9 cellular contexts compared by ENCODE assay signal in the genomic region with DNA sequence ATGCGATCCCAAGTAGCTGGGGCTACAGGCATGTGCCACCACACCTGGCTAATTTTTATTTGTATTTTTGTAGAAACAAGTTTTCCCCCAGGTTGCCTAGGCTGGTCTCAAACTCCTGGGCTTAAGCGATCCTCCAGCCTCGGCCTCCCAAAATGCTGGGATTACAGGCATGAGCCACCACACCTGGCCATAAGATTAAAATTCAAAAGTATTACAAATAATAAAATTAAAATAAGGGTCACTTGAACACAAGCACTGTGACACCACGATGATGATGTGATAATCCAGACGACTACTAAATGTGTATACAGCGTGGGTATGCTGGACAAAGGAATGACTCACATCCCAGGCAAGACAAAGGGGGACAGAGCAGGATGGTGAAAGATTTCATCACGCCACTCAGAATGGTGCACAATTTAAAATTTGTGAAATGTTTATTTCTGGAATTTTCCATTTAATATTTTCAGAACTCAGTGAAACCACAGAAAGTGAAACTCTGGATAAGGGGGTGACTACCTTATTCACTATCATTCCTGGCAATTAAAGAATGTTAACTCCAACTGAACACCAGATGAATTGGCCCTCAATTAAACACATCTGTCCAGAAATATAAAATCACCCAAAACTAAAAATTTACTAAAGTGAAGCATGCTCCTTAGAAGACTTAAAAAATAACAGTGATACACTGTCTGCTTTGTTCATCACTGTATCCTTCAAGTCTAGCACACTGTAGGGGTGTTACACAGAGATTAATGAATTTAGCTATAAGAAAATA. TPM values are rescaled to one million over a fixed set of nuclear protein-coding genes. Genes with fewer than 3 reads are reported as not detected.
DNase-seq lines count a peak whose midpoint lies in the region; TF ChIP-seq lines count a peak whose summit lies in the region.
"Had no signal": no experiment of that assay in that cellular context is flagged by ENCODE, and none has a peak within 500 bp of the region (broad histone marks: within the 10 kb centered on the region; RNA-seq: fewer than 3 reads in every experiment).

No MANE protein-coding gene starts in this region.

- H3K4me3 ChIP-seq in SK-N-SH (ENCODE audit: low read depth in 2 of 2, low read length in 1 of 2): peak overlapping the region in 1 of 2 experiments; percentile 25; a peak in 1 of 4 replicates
- no peak overlapping the region for H3K4me3 ChIP-seq in fibroblast of mammary gland (ENCODE audit: control insufficient read depth, low read depth, low read length)

- no peak overlapping the region for H2AFZ ChIP-seq in SK-N-SH (ENCODE audit: low read depth)

- no peaks in the 10 kb centered on the region for H3K9me2 ChIP-seq in SK-N-SH

- no peaks in the 10 kb centered on the region for H3K9me3 Mint-ChIP-seq in activated CD4-positive, alpha-beta T cell treated with anti-CD3 and anti-CD28 coated beads, Interleukin-2, amount 10 ng/mL, durations not matched to agents 24 days and 14 days

- no peaks in the 10 kb centered on the region for H3K27me3 Mint-ChIP-seq in activated CD4-positive, alpha-beta T cell treated with anti-CD3 and anti-CD28 coated beads, Interleukin-2, amount 10 ng/mL, durations not matched to agents 24 days and 14 days

- peak overlapping the region; percentile 41 for H3K4me2 ChIP-seq in SK-N-SH

- peak overlapping the region; percentile 52; the same call in 1 of the 2 replicates for H3K9ac ChIP-seq in SK-N-SH

- peaks cover 54% of the 10 kb centered on the region for H3K4me1 Mint-ChIP-seq in activated CD4-positive, alpha-beta T cell treated with anti-CD3 and anti-CD28 coated beads, Interleukin-2, amount 10 ng/mL, durations not matched to agents 24 days and 14 days

- peaks cover 23 to 37% of the 10 kb centered on the region in 2 experiments; a peak in 3 of 4 replicates for H3K4me1 ChIP-seq in SK-N-SH (ENCODE audit: control insufficient read depth in 1 of 2, insufficient read depth in 2 of 2, low read depth in 1 of 2, low read length in 1 of 2)

- H4K20me1 ChIP-seq in SK-N-SH (ENCODE audit: insufficient read depth): peaks cover 38% of the 10 kb centered on the region

- no peaks in the 10 kb centered on the region for H3K27me3 ChIP-seq in SK-N-SH (ENCODE audit: insufficient read depth)

- peaks cover 98% of the 10 kb centered on the region for H3K79me2 ChIP-seq in SK-N-SH (ENCODE audit: insufficient read depth)

- TF ChIP-seq CTCF in SK-N-SH (IDR thresholded peaks at IDR 0.05) (no peak), fibroblast of mammary gland (conservative IDR thresholded peaks at IDR 0.05; ENCODE audit: control insufficient read depth, insufficient read depth, low read depth, low read length) (no peak)

- POLR2A ChIA-PET in SK-N-SH (lab: Yijun Ruan, JAX): no interaction called here

- H3F3A ChIP-seq in SK-N-SH (replicated peaks; ENCODE audit: insufficient read depth): peaks cover 17% of the 10 kb centered on the region

- CTCF ChIA-PET in SK-N-SH (lab: Yijun Ruan, JAX): interaction anchor here (2.1 kb wide), 1 partner anchor 12 kb away, joined by 6 read pairs; no protein-coding TSS in a partner anchor

- no peak for TF ChIP-seq RAD21 in SK-N-SH (IDR thresholded peaks at IDR 0.05; ENCODE audit: low read length)

- no peak overlapping the region for H3K4me3 Mint-ChIP-seq in activated CD4-positive, alpha-beta T cell treated with anti-CD3 and anti-CD28 coated beads, Interleukin-2, amount 10 ng/mL, durations not matched to agents 24 days and 14 days

- intact Hi-C loops in activated CD4-positive, alpha-beta T cell treated with anti-CD3 and anti-CD28 coated beads, Interleukin-2, amount 10 ng/mL, durations not matched to agents 24 days and 14 days (cut with micrococcal nuclease): no loop called here

- peaks cover 8% of the 10 kb centered on the region for H3K36me3 Mint-ChIP-seq in activated CD4-positive, alpha-beta T cell treated with anti-CD3 and anti-CD28 coated beads, Interleukin-2, amount 10 ng/mL, durations not matched to agents 24 days and 14 days (ENCODE audit: low read depth)

- H3K9me3 ChIP-seq in SK-N-SH: no peaks in the 10 kb centered on the region

- H3K36me3 ChIP-seq in SK-N-SH (replicated peaks in 1 of 2; ENCODE audit: control insufficient read depth in 1 of 2, insufficient read depth in 2 of 2, low read length in 1 of 2): no peaks in the 10 kb centered on the region

- no peak; a peak in 1 of 4 replicates for TF ChIP-seq EP300 in SK-N-SH (IDR thresholded peaks at IDR 0.05; ENCODE audit: borderline replicate concordance in 1 of 2, low read depth in 1 of 2, low read length in 1 of 2)

- peak overlapping the region; percentile 29 to 80 for H3K27ac ChIP-seq in SK-N-SH (ENCODE audit: low read depth in 2 of 2, low read length in 1 of 2)

- H3K27ac Mint-ChIP-seq in activated CD4-positive, alpha-beta T cell treated with anti-CD3 and anti-CD28 coated beads, Interleukin-2, amount 10 ng/mL, durations not matched to agents 24 days and 14 days: peak overlapping the region; percentile 17

- no peak for DNase-seq in activated CD4-positive, alpha-beta T cell treated with anti-CD3 and anti-CD28 coated beads, Interleukin-2, amount 10 ng/mL, durations not matched to agents 24 days and 14 days
- no peak for DNase-seq in activated CD4-positive, alpha-beta T cell treated with anti-CD3 and anti-CD28 coated beads for 4 hours
- DNase-seq in SK-N-SH (no peak), fibroblast of mammary gland (ENCODE audit: low read depth) (peak; percentile 80), stromal cell of bone marrow (ENCODE audit: low read depth) (peak; percentile 36), GM19238 (ENCODE audit: insufficient read length, low spot score) (no peak), cortex of kidney (lab: John Stamatoyannopoulos, UW) (no peak)
- DNase-seq in activated CD8-positive, alpha-beta memory T cell treated with anti-CD3 and anti-CD28 coated beads for 24 hours: no peak
- DNase-seq: amniotic stem cell had no signal

- WGBS in SK-N-SH (ENCODE audit: low lambda C conversion rate): 35% methylated on average over 7 of the region's 7 CpGs

TF ChIP-seq in SK-N-SH, 30 proteins besides CTCF, POLR2A, EP300 and RAD21:
- TF ChIP-seq TCF12 (IDR thresholded peaks at IDR 0.05) (peak; percentile 33; the same call in 1 of the 2 replicates), GABPA (IDR thresholded peaks at IDR 0.05; ENCODE audit: low read depth) (no peak), TEAD4 (IDR thresholded peaks at IDR 0.05; ENCODE audit: borderline replicate concordance, insufficient read depth) (0 out of 2 replicates have a peak, but pooled peaks have one; percentile 20), TAF1 (IDR thresholded peaks at IDR 0.05; ENCODE audit: borderline replicate concordance, low read depth, low read length) (no peak), NFIC (IDR thresholded peaks at IDR 0.05; ENCODE audit: borderline replicate concordance) (no peak), FOSL2 (IDR thresholded peaks at IDR 0.05; ENCODE audit: borderline replicate concordance, low read depth) (peak; percentile 77; the same call in 1 of the 2 replicates), POLR2AphosphoS5 (IDR thresholded peaks at IDR 0.05; ENCODE audit: low read depth, low read length) (peak; percentile 23; the same call in 1 of the 2 replicates), MAX (IDR thresholded peaks at IDR 0.05; ENCODE audit: low read depth) (no peak), JUND (IDR thresholded peaks at IDR 0.05) (peak; percentile 62)
- TF ChIP-seq, protein P1, sequence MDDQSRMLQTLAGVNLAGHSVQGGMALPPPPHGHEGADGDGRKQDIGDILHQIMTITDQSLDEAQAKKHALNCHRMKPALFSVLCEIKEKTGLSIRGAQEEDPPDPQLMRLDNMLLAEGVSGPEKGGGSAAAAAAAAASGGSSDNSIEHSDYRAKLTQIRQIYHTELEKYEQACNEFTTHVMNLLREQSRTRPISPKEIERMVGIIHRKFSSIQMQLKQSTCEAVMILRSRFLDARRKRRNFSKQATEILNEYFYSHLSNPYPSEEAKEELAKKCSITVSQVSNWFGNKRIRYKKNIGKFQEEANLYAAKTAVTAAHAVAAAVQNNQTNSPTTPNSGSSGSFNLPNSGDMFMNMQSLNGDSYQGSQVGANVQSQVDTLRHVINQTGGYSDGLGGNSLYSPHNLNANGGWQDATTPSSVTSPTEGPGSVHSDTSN (IDR thresholded peaks at IDR 0.05): peak; percentile 33; the same call in 1 of the 2 replicates
- TF ChIP-seq, protein P2, sequence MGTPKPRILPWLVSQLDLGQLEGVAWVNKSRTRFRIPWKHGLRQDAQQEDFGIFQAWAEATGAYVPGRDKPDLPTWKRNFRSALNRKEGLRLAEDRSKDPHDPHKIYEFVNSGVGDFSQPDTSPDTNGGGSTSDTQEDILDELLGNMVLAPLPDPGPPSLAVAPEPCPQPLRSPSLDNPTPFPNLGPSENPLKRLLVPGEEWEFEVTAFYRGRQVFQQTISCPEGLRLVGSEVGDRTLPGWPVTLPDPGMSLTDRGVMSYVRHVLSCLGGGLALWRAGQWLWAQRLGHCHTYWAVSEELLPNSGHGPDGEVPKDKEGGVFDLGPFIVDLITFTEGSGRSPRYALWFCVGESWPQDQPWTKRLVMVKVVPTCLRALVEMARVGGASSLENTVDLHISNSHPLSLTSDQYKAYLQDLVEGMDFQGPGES (IDR thresholded peaks at IDR 0.05; ENCODE audit: low read depth, low read length): no peak

RNA-seq across cellular contexts. Expression of gene B4GALT5, which starts 13.1 kb away (rescaled TPM):
- 39.0 and 39.1 TPM in 2 replicates for total RNA-seq in activated CD4-positive, alpha-beta T cell treated with anti-CD3 and anti-CD28 coated beads, Interleukin-2, amount 10 ng/mL, durations not matched to agents 24 days and 14 days
- polyA plus RNA-seq in SK-N-SH (2012; rRNA removed): 35.1 and 40.5 TPM in 2 replicates
- 42.3 and 44.9 TPM in 2 replicates for polyA plus RNA-seq in SK-N-SH (2012; cell fraction: cytosol; rRNA removed)
- 13.2 and 19.3 TPM in 2 replicates for polyA plus RNA-seq in SK-N-SH (2012; cell fraction: nucleus; rRNA removed)

Comparison
In these comparisons a context has a peak if more than half of its experiments do, and no peak if none do; other contexts are left out.
1. DNase-seq: peak in fibroblast of mammary gland (single experiment) and stromal cell of bone marrow (single experiment); none in activated CD4-positive, alpha-beta T cell treated with anti-CD3 and anti-CD28 coated beads, Interleukin-2, amount 10 ng/mL, durations not matched to agents 24 days and 14 days (single experiment), activated CD4-positive, alpha-beta T cell treated with anti-CD3 and anti-CD28 coated beads for 4 hours (0 of 2), SK-N-SH (single experiment), GM19238 (single experiment), cortex of kidney (single experiment) and activated CD8-positive, alpha-beta memory T cell treated with anti-CD3 and anti-CD28 coated beads for 24 hours (single experiment).